16 cellular contexts compared by ENCODE assay signal in genomic region chr7:149782682-149783345, GRCh38. TPM values are rescaled to one million over a fixed set of nuclear protein-coding genes. Genes with fewer than 3 reads are reported as not detected.
DNase-seq lines count a peak whose midpoint lies in the region; ATAC-seq, FAIRE-seq and TF ChIP-seq lines count a peak whose summit lies in the region.
"Had no signal": no experiment of that assay in that cellular context is flagged by ENCODE, and none has a peak within 500 bp of the region (broad histone marks: within the 10 kb centered on the region; RNA-seq: fewer than 3 reads in every experiment).

No MANE protein-coding gene starts in this region.

- H2AFZ ChIP-seq in H1 (ENCODE audit: low read length) (no peak overlapping the region), neuronal stem cell (ENCODE audit: low read length) (no peak overlapping the region), H9 (ENCODE audit: low read length) (no peak overlapping the region)

- no peak overlapping the region for H2AK5ac ChIP-seq in H1 (ENCODE audit: low read depth, low read length)
- H2AK5ac ChIP-seq in neuronal stem cell (ENCODE audit: low read depth, low read length): peak overlapping the region; percentile 60
- H2AK5ac ChIP-seq in H9 (ENCODE audit: insufficient read length, low read length): no peak overlapping the region

- H3K4me2 ChIP-seq in H1 (ENCODE audit: insufficient read depth in 1 of 2, low read depth in 2 of 2, low read length in 2 of 2): no peak overlapping the region
- H3K4me2 ChIP-seq in neuronal stem cell (ENCODE audit: insufficient read depth, low read length, poor library complexity, severe bottlenecking): no peak overlapping the region
- no peak overlapping the region for H3K4me2 ChIP-seq in H9 (ENCODE audit: insufficient read depth, insufficient read length, low read length)
- H3K4me2 ChIP-seq: KMS-11 had no signal

- H2BK15ac ChIP-seq in H1 (ENCODE audit: low read length): peak overlapping the region; percentile 53; the same call in 1 of the 2 replicates
- peak overlapping the region; percentile 35 for H2BK15ac ChIP-seq in neuronal stem cell (ENCODE audit: low read length)
- H2BK15ac ChIP-seq in H9 (ENCODE audit: low read depth, low read length): no peak overlapping the region

- peaks cover 56% of the 10 kb centered on the region for H3K27me3 Mint-ChIP-seq in H9 (ENCODE audit: low read depth)
- H3K27me3 Mint-ChIP-seq: B cell had no signal

- no peak overlapping the region for H3K23ac ChIP-seq in H1 (ENCODE audit: insufficient read length)
- no peak overlapping the region for H3K23ac ChIP-seq in neuronal stem cell (ENCODE audit: low read depth, low read length, poor library complexity)
- no peak overlapping the region for H3K23ac ChIP-seq in H9 (ENCODE audit: insufficient read length, low read depth, low read length)

- H4K5ac ChIP-seq in H1 (ENCODE audit: insufficient read length, low read depth, low read length): no peak overlapping the region
- H4K5ac ChIP-seq in H9 (ENCODE audit: insufficient read length, low read depth, low read length): no peak overlapping the region

- H3K36me3 ChIP-seq in left ventricle myocardium inferior (no peaks in the 10 kb centered on the region), H7 (replicated peaks; ENCODE audit: control insufficient read depth, insufficient read depth, low read length) (no peaks in the 10 kb centered on the region), H1 (ENCODE audit: control insufficient read depth in 2 of 4, insufficient read depth in 4 of 4, low read length in 3 of 4) (no peaks in the 10 kb centered on the region), neuronal stem cell (replicated peaks in 1 of 2; ENCODE audit: control insufficient read depth in 2 of 2, insufficient read depth in 2 of 2, low read length in 2 of 2) (no peaks in the 10 kb centered on the region)
- H3K36me3 ChIP-seq: HAP-1 had no signal

- 90% methylated on average over 18 of the region's 18 CpGs; no CpG with 5 or more reads in 1 of the 2 experiments for WGBS in H1 (ENCODE audit: extremely low coverage in 1 of 2, insufficient coverage in 1 of 2, insufficient read length in 1 of 2, insufficient replicate concordance in 2 of 2, low coverage in 1 of 2, low lambda C conversion rate in 2 of 2, missing lambda C conversion rate in 1 of 2), 2 experiments
- WGBS in neuronal stem cell (ENCODE audit: extremely low coverage in 2 of 2, insufficient read length in 2 of 2, insufficient replicate concordance in 1 of 2), 2 donors: no CpG with 5 or more reads among the region's 18 CpGs
- WGBS in H9 (ENCODE audit: extremely low coverage, insufficient read length, low lambda C conversion rate): no CpG with 5 or more reads among the region's 18 CpGs

- peak overlapping the region; percentile 1; the same call in 1 of the 2 replicates for H4K8ac ChIP-seq in H1 (ENCODE audit: extremely low read depth, insufficient read depth, low read length)
- no peak overlapping the region for H4K8ac ChIP-seq in neuronal stem cell (ENCODE audit: low read depth, low read length)
- H4K8ac ChIP-seq in H9 (replicated peaks; ENCODE audit: insufficient read length, low read depth, low read length): no peak overlapping the region

- H3K9me3 Mint-ChIP-seq in H9: no peaks in the 10 kb centered on the region; a peak in 1 of 5 replicates
- H3K9me3 Mint-ChIP-seq: CD4-positive, alpha-beta T cell; IgD-negative memory B cell had no signal

- H2BK20ac ChIP-seq in H1 (ENCODE audit: low read length) (no peak overlapping the region), H9 (ENCODE audit: low read depth, low read length, poor library complexity, severe bottlenecking) (no peak overlapping the region)

- H3K27ac ChIP-seq in left ventricle myocardium inferior (replicated peaks) (no peak overlapping the region), H1 (ENCODE audit: low read depth, low read length) (no peak overlapping the region), neuronal stem cell (replicated peaks; ENCODE audit: low read length) (no peak overlapping the region), H9 (ENCODE audit: insufficient read length, low read depth, low read length) (no peak overlapping the region)
- H3K27ac ChIP-seq: KMS-11 had no signal

- TF ChIP-seq POLR2A in H1 (IDR thresholded peaks at IDR 0.05; ENCODE audit: control extremely low read depth in 1 of 2, low read depth in 2 of 2, low read length in 2 of 2) (no peak), GM12891 (IDR thresholded peaks at IDR 0.05; ENCODE audit: low read depth, low read length) (no peak)

- POLR2A ChIA-PET in H1 (lab: Charles Lee; ENCODE audit: partially characterized antibody): interaction anchor here (0.8 to 1.2 kb wide), 4 partner anchors 8 to 20 kb away, joined by 3 to 4 read pairs (median 3); partner anchors contain the start of gene ZNF467

- H3K23me2 ChIP-seq in H1 (ENCODE audit: low read depth, low read length) (no peaks in the 10 kb centered on the region), H9 (ENCODE audit: insufficient read length, low read depth, low read length, poor library complexity, severe bottlenecking) (no peaks in the 10 kb centered on the region)

- H4K20me1 ChIP-seq in H1 (replicated peaks in 1 of 2; ENCODE audit: control insufficient read depth in 1 of 2, insufficient read depth in 2 of 2, low read length in 2 of 2) (no peaks in the 10 kb centered on the region), H9 (ENCODE audit: control insufficient read depth, insufficient read depth, insufficient read length) (peaks cover 4% of the 10 kb centered on the region)

- no peak for TF ChIP-seq RAD21 in H1 (IDR thresholded peaks at IDR 0.05 in 1 of 2, conservative IDR thresholded peaks at IDR 0.05 in 1 of 2; ENCODE audit: low read depth in 2 of 2, low read length in 2 of 2)

- H3K27me3 ChIP-seq in left ventricle myocardium inferior (ENCODE audit: low read depth) (peaks cover 22% of the 10 kb centered on the region), H7 (ENCODE audit: control insufficient read depth, insufficient read depth, low read length) (peaks cover 3% of the 10 kb centered on the region), H1 (replicated peaks in 1 of 4; ENCODE audit: control insufficient read depth in 3 of 4, extremely low read depth in 1 of 4, insufficient read depth in 3 of 4, low read length in 3 of 4) (peaks cover 0 to 7% (median 3%) of the 10 kb centered on the region in 4 experiments; a peak in 4 of 7 replicates), neuronal stem cell (ENCODE audit: control insufficient read depth in 3 of 3, insufficient read depth in 3 of 3, low read depth in 1 of 3, low read length in 3 of 3) (peaks cover 0 to 6% (median 0%) of the 10 kb centered on the region in 3 experiments), H9 (ENCODE audit: insufficient read depth, low read length) (no peaks in the 10 kb centered on the region)

- TF ChIP-seq CTCF in left ventricle myocardium inferior (IDR thresholded peaks at IDR 0.05; ENCODE audit: borderline replicate concordance): no peak
- TF ChIP-seq CTCF in H1 (IDR thresholded peaks at IDR 0.05; ENCODE audit: control extremely low read depth in 1 of 3, insufficient read depth in 1 of 3, low read depth in 1 of 3, low read length in 3 of 3): no peak
- TF ChIP-seq CTCF in H9 (conservative IDR thresholded peaks at IDR 0.05): no peak

- peak overlapping the region; percentile 18 for H3K14ac ChIP-seq in H1 (ENCODE audit: insufficient read length)
- H3K14ac ChIP-seq in neuronal stem cell (ENCODE audit: low read length): peak overlapping the region; percentile 39
- no peak overlapping the region for H3K14ac ChIP-seq in H9 (ENCODE audit: insufficient read depth, low read length)

- no peaks in the 10 kb centered on the region for H3K36me3 Mint-ChIP-seq in H9 (ENCODE audit: insufficient read depth in 1 of 3, low read depth in 3 of 3)
- H3K36me3 Mint-ChIP-seq: IgD-negative memory B cell had no signal

- H3K18ac ChIP-seq in H1 (ENCODE audit: extremely low read depth, low read length) (peak overlapping the region; percentile 28; the same call in 1 of the 2 replicates), neuronal stem cell (ENCODE audit: low read length) (peak overlapping the region; percentile 57), H9 (ENCODE audit: insufficient read length, low read depth, low read length) (no peak overlapping the region)

- TF ChIP-seq EP300 in H1 (IDR thresholded peaks at IDR 0.05; ENCODE audit: borderline replicate concordance in 1 of 2, low read depth in 2 of 2, low read length in 2 of 2): no peak

- H3K27ac Mint-ChIP-seq in H9: peak overlapping the region in 1 of 3 experiments; percentile 55; a peak in 1 of 7 replicates
- H3K27ac Mint-ChIP-seq: B cell; CD4-positive, alpha-beta T cell had no signal

- H3K9me3 ChIP-seq in left ventricle myocardium inferior (replicated peaks): no peaks in the 10 kb centered on the region
- no peaks in the 10 kb centered on the region for H3K9me3 ChIP-seq in H1 (ENCODE audit: insufficient read depth in 2 of 2, low read depth in 1 of 2, low read length in 1 of 2)
- H3K9me3 ChIP-seq in neuronal stem cell (replicated peaks in 1 of 2; ENCODE audit: control insufficient read depth in 2 of 2, insufficient read depth in 1 of 2, low read depth in 1 of 2, low read length in 2 of 2): no peaks in the 10 kb centered on the region
- H3K9me3 ChIP-seq in H9 (ENCODE audit: control insufficient read depth, low read depth, low read length): no peaks in the 10 kb centered on the region
- H3K9me3 ChIP-seq: HAP-1 had no signal

- H3T11ph ChIP-seq in H9 (ENCODE audit: low read length): no peak overlapping the region

- H2BK5ac ChIP-seq in H1 (ENCODE audit: low read depth, low read length): peak overlapping the region; percentile 49; the same call in 1 of the 2 replicates
- H2BK5ac ChIP-seq in neuronal stem cell (ENCODE audit: low read length): no peak overlapping the region
- H2BK5ac ChIP-seq in H9 (ENCODE audit: insufficient read length, low read length): no peak overlapping the region

- H2BK12ac ChIP-seq in H1 (ENCODE audit: low read depth, low read length) (peak overlapping the region; percentile 2; the same call in 1 of the 2 replicates), neuronal stem cell (ENCODE audit: low read length) (no peak overlapping the region), H9 (ENCODE audit: insufficient read length, low read depth, low read length) (no peak overlapping the region)

- ATAC-seq in Right ventricle myocardium inferior (no peak), GM21367 (IDR thresholded peaks at IDR 0.05; ENCODE audit: unreplicated experiment) (no peak)

- FAIRE-seq in H1 (lab: Jason Lieb, UNC): no peak
- no peak for FAIRE-seq in GM12891 (lab: Jason Lieb, UNC)

- H3K56ac ChIP-seq in H1 (replicated peaks; ENCODE audit: insufficient read length, low read depth, low read length): no peak overlapping the region
- H3K56ac ChIP-seq in H9 (ENCODE audit: insufficient read length, low read depth, low read length): no peak overlapping the region

- H3K9ac ChIP-seq in H1 (replicated peaks in 1 of 4; ENCODE audit: extremely low read depth in 1 of 4, low read depth in 3 of 4, low read length in 3 of 4) (no peak overlapping the region), neuronal stem cell (ENCODE audit: low read depth, low read length, poor library complexity) (no peak overlapping the region), H9 (ENCODE audit: extremely low read depth, insufficient read length, low read length) (no peak overlapping the region)
- H3K9ac ChIP-seq: KMS-11 had no signal

- DNase-seq in Right ventricle myocardium inferior (ENCODE audit: missing footprints) (peak; percentile 50), left ventricle myocardium inferior (no peak), H7 (peak; percentile 48), H1 (ENCODE audit: low read depth in 1 of 2, low spot score in 2 of 2) (no peak), neuronal stem cell (ENCODE audit: low spot score) (no peak), GM12891 (ENCODE audit: insufficient read length, low spot score) (no peak), H9 (no peak)
- DNase-seq: ACHN; CD4-positive, alpha-beta T cell; GF-D8 had no signal

- 0 out of 5 replicates have a peak overlapping the region, but pooled peaks of 1 of the 2 experiments have one; percentile 4 for H3K4me3 Mint-ChIP-seq in H9
- H3K4me3 Mint-ChIP-seq: B cell; CD4-positive, alpha-beta T cell had no signal

- no peak overlapping the region for H3K4ac ChIP-seq in H1 (replicated peaks; ENCODE audit: insufficient read length, low read depth, low read length)
- H3K4ac ChIP-seq in neuronal stem cell (ENCODE audit: low read length): no peak overlapping the region
- no peak overlapping the region for H3K4ac ChIP-seq in H9 (ENCODE audit: low read depth, low read length)

- peaks cover 16% of the 10 kb centered on the region for H3K4me1 ChIP-seq in left ventricle myocardium inferior
- peaks cover 0 to 15% (median 6%) of the 10 kb centered on the region in 4 experiments; a peak in 6 of 7 replicates for H3K4me1 ChIP-seq in H1 (replicated peaks in 1 of 4; ENCODE audit: control insufficient read depth in 3 of 4, insufficient read depth in 4 of 4, low read length in 3 of 4)
- H3K4me1 ChIP-seq in neuronal stem cell (ENCODE audit: control insufficient read depth in 2 of 2, insufficient read depth in 1 of 2, low read depth in 1 of 2, low read length in 2 of 2): peaks cover 4 to 23% of the 10 kb centered on the region in 2 donors
- no peaks in the 10 kb centered on the region for H3K4me1 ChIP-seq in H9 (ENCODE audit: insufficient read depth, low read length)
- H3K4me1 ChIP-seq: HAP-1 had no signal

- H2BK120ac ChIP-seq in H1 (replicated peaks; ENCODE audit: low read depth, low read length): no peak overlapping the region
- H2BK120ac ChIP-seq in neuronal stem cell (ENCODE audit: low read depth, low read length): no peak overlapping the region
- no peak overlapping the region for H2BK120ac ChIP-seq in H9 (ENCODE audit: low read depth, low read length, poor library complexity, severe bottlenecking)

- H3K4me3 ChIP-seq in left ventricle myocardium inferior: no peak overlapping the region
- no peak overlapping the region for H3K4me3 ChIP-seq in H7 (ENCODE audit: insufficient read depth, low read depth, low read length)
- no peak overlapping the region for H3K4me3 ChIP-seq in H1 (ENCODE audit: extremely low read depth in 1 of 4, insufficient read depth in 2 of 4, low read depth in 3 of 4, low read length in 4 of 4)
- no peak overlapping the region for H3K4me3 ChIP-seq in neuronal stem cell (ENCODE audit: low read length in 2 of 2)
- H3K4me3 ChIP-seq: HAP-1 had no signal

- no peak overlapping the region for H4K91ac ChIP-seq in H1 (replicated peaks; ENCODE audit: insufficient read length, low read length)
- H4K91ac ChIP-seq in neuronal stem cell (ENCODE audit: low read depth, low read length, poor library complexity): peak overlapping the region; percentile 77
- no peak overlapping the region for H4K91ac ChIP-seq in H9 (ENCODE audit: insufficient read length, low read depth, low read length)

- peaks cover 2 to 20% of the 10 kb centered on the region in 2 experiments; a peak in 3 of 4 replicates for H3K4me1 Mint-ChIP-seq in H9

- CTCF ChIA-PET in H1 (lab: Charles Lee; ENCODE audit: partially characterized antibody): interaction anchor here (0.8 to 12.9 kb wide), 9 partner anchors 7 to 79 kb away, joined by 3 to 120 read pairs (median 8); no protein-coding TSS in a partner anchor

- H3K79me1 ChIP-seq in H1 (ENCODE audit: low read depth, low read length) (no peaks in the 10 kb centered on the region), neuronal stem cell (ENCODE audit: low read depth, low read length) (no peaks in the 10 kb centered on the region), H9 (ENCODE audit: insufficient read depth, low read depth, low read length, poor library complexity, severe bottlenecking) (no peaks in the 10 kb centered on the region)

- intact Hi-C loops in Right ventricle myocardium inferior (cut with DNase I) (no loop called here), left ventricle myocardium inferior (cut with micrococcal nuclease) (no loop called here)

- no peaks in the 10 kb centered on the region for H3K79me2 ChIP-seq in H1 (ENCODE audit: control insufficient read depth in 1 of 2, insufficient read depth in 2 of 2, low read length in 2 of 2)
- H3K79me2 ChIP-seq in H9 (ENCODE audit: insufficient read depth, low read length): no peaks in the 10 kb centered on the region

RNA-seq across cellular contexts. Expression of gene ZNF467, which starts 9.4 kb away (rescaled TPM):
- total RNA-seq in Right ventricle myocardium inferior (7.0 TPM), left ventricle myocardium inferior (5.2 TPM), H9 (2021) (0.31 and 0.35 TPM in 2 replicates)
- 0.04 and 0.55 TPM in 2 replicates for total RNA-seq in H7 (2014; rRNA removed; shearing (Covaris generic))
- total RNA-seq in H1 (2021; fragmentation: NEBNext Ultra II Directional; extraction: Animal tissue kit (Norgen Biotek cat#: 25700)): 0.40 and 0.50 TPM in 2 replicates
- 0.51 and 0.89 TPM in 2 replicates for polyA plus RNA-seq in H1 (2011; rRNA removed)
- 0.44 TPM for polyA plus RNA-seq in H1 (2011; cell fraction: cytosol; rRNA removed)
- polyA plus RNA-seq in H1 (2011; cell fraction: nucleus; rRNA removed): 1.7 TPM
- 0.36 to 0.89 TPM (median 0.75 TPM) in 4 replicates for polyA plus RNA-seq in H1 (2012, experiment 1 of 2)
- 0.35 TPM for polyA plus RNA-seq in H1 (2012, experiment 2 of 2)
- polyA plus RNA-seq in H1 (2013, experiment 1 of 2): 0.20 TPM
- polyA plus RNA-seq in H1 (2013, experiment 2 of 2): 0.13 TPM
- polyA minus RNA-seq in H1 (2011; rRNA and poly(A)+ RNA removed): 0.05 and 0.13 TPM in 2 replicates
- polyA minus RNA-seq in H1 (2011; cell fraction: cytosol; rRNA and poly(A)+ RNA removed): not detected
- polyA minus RNA-seq in H1 (2011; cell fraction: nucleus; rRNA and poly(A)+ RNA removed): 0.70 TPM
- 6.2 TPM for polyA plus RNA-seq in neuronal stem cell (2013, experiment 1 of 2)
- 6.1 TPM for polyA plus RNA-seq in neuronal stem cell (2013, experiment 2 of 2)
- 0.26 TPM for polyA plus RNA-seq in GM12891 (2012; ENCODE audit: low read depth, missing spikeins)
- total RNA-seq: A172 had no signal
- polyA plus RNA-seq: IgD-negative memory B cell had no signal

RNA-seq across cellular contexts. Expression of gene ZNF862, which starts 55.4 kb away (rescaled TPM):
- total RNA-seq in Right ventricle myocardium inferior (10.1 TPM), left ventricle myocardium inferior (10.4 TPM), H9 (2021) (1.3 and 1.9 TPM in 2 replicates)
- 3.4 and 3.8 TPM in 2 replicates for total RNA-seq in H7 (2014; rRNA removed; shearing (Covaris generic))
- total RNA-seq in H1 (2021; fragmentation: NEBNext Ultra II Directional; extraction: Animal tissue kit (Norgen Biotek cat#: 25700)): 2.5 and 3.9 TPM in 2 replicates
- 1.8 and 2.8 TPM in 2 replicates for polyA plus RNA-seq in H1 (2011; rRNA removed)
- polyA plus RNA-seq in H1 (2011; cell fraction: cytosol; rRNA removed): 2.4 TPM
- polyA plus RNA-seq in H1 (2011; cell fraction: nucleus; rRNA removed): 9.0 TPM
- polyA plus RNA-seq in H1 (2012, experiment 1 of 2): 1.8 to 3.1 TPM (median 2.4 TPM) in 4 replicates
- polyA plus RNA-seq in H1 (2012, experiment 2 of 2): 0.62 TPM
- 1.1 TPM for polyA plus RNA-seq in H1 (2013, experiment 1 of 2)
- 1.2 TPM for polyA plus RNA-seq in H1 (2013, experiment 2 of 2)
- polyA minus RNA-seq in H1 (2011; rRNA and poly(A)+ RNA removed): 4.0 and 5.4 TPM in 2 replicates
- polyA minus RNA-seq in H1 (2011; cell fraction: cytosol; rRNA and poly(A)+ RNA removed): 1.5 TPM
- 8.9 TPM for polyA minus RNA-seq in H1 (2011; cell fraction: nucleus; rRNA and poly(A)+ RNA removed)
- 7.1 TPM for polyA plus RNA-seq in neuronal stem cell (2013, experiment 1 of 2)
- polyA plus RNA-seq in neuronal stem cell (2013, experiment 2 of 2): 6.8 TPM
- 6.3 TPM for polyA plus RNA-seq in GM12891 (2012; ENCODE audit: low read depth, missing spikeins)

Comparison
In these comparisons a context has a peak if more than half of its experiments do, and no peak if none do; other contexts are left out.
1. DNase-seq: peak in Right ventricle myocardium inferior (single experiment) and H7 (single experiment); none in left ventricle myocardium inferior (single experiment), H1 (0 of 2), neuronal stem cell (single experiment), GM12891 (single experiment) and H9 (single experiment).